In genomic region chr21:45030637-45031218, GRCh38 we compare ENCODE assay signal across 17 cellular contexts. TPM values are rescaled to one million over a fixed set of nuclear protein-coding genes. Genes with fewer than 3 reads are reported as not detected.
DNase-seq lines count a peak whose midpoint lies in the region; ATAC-seq and TF ChIP-seq lines count a peak whose summit lies in the region.
"Had no signal": no experiment of that assay in that cellular context is flagged by ENCODE, and none has a peak within 500 bp of the region (broad histone marks: within the 10 kb centered on the region; RNA-seq: fewer than 3 reads in every experiment).

No MANE protein-coding gene starts in this region.

- peak overlapping the region; percentile 85 for H2AFZ ChIP-seq in GM23338

- peaks cover 26% of the 10 kb centered on the region for H3K27me3 Mint-ChIP-seq in GM23338 (ENCODE audit: insufficient read depth, low read depth, poor library complexity)
- peaks cover 9% of the 10 kb centered on the region for H3K27me3 Mint-ChIP-seq in activated T-helper 17 cell treated with anti-CD3 and anti-CD28 coated beads, Interleukin-2, amount 50 U/mL, for 72 hours

- peak overlapping the region; percentile 75 for H3K9ac ChIP-seq in adipocyte (ENCODE audit: low read length)

- ATAC-seq in GM23338 = peak; percentile 21
- ATAC-seq in left ventricle myocardium superior = peak; percentile 16
- no peak for ATAC-seq in HG03469 (IDR thresholded peaks at IDR 0.05; ENCODE audit: unreplicated experiment)
- ATAC-seq in activated T-helper 17 cell treated with anti-CD3 and anti-CD28 coated beads, Interleukin-2, amount 50 U/mL, for 72 hours (replicated peaks) = no peak
- ATAC-seq: mucosa of descending colon; stimulated activated naive CD8-positive, alpha-beta T cell treated with anti-CD3 and anti-CD28 coated beads, Interleukin-15, amount 100 ng/mL, for 72 hours had no signal

- H3K9me3 Mint-ChIP-seq in GM23338 = peaks cover under 1% of the 10 kb centered on the region; the same call in 1 of the 3 replicates
- H3K9me3 Mint-ChIP-seq in activated T-helper 17 cell treated with anti-CD3 and anti-CD28 coated beads, Interleukin-2, amount 50 U/mL, for 72 hours = peaks cover 3% of the 10 kb centered on the region
- H3K9me3 Mint-ChIP-seq: activated CD4-positive, alpha-beta memory T cell treated with anti-CD3 and anti-CD28 coated beads, Interleukin-2, amount 10 ng/mL, durations not matched to agents 7 days and 5 days; stimulated activated naive CD8-positive, alpha-beta T cell treated with anti-CD3 and anti-CD28 coated beads, Interleukin-15, amount 100 ng/mL, for 72 hours had no signal

- TF ChIP-seq CTCF in GM23338 (conservative IDR thresholded peaks at IDR 0.05; ENCODE audit: low read depth in 2 of 2) = no peak

- H3K4me1 Mint-ChIP-seq in GM23338 = peaks cover 42% of the 10 kb centered on the region
- no peaks in the 10 kb centered on the region for H3K4me1 Mint-ChIP-seq in activated T-helper 17 cell treated with anti-CD3 and anti-CD28 coated beads, Interleukin-2, amount 50 U/mL, for 72 hours
- H3K4me1 Mint-ChIP-seq: activated CD4-positive, alpha-beta memory T cell treated with anti-CD3 and anti-CD28 coated beads, Interleukin-2, amount 10 ng/mL, durations not matched to agents 7 days and 5 days had no signal

- H3K9me3 ChIP-seq in adipocyte (ENCODE audit: control insufficient read depth, low read length) = peaks cover 2% of the 10 kb centered on the region
- H3K9me3 ChIP-seq: mucosa of descending colon had no signal

- intact Hi-C loops in left ventricle myocardium superior (cut with micrococcal nuclease) = no loop called here

- H3K36me3 Mint-ChIP-seq in GM23338 (ENCODE audit: low read depth) = no peaks in the 10 kb centered on the region; the same call in 2 of the 3 replicates
- no peaks in the 10 kb centered on the region for H3K36me3 Mint-ChIP-seq in activated T-helper 17 cell treated with anti-CD3 and anti-CD28 coated beads, Interleukin-2, amount 50 U/mL, for 72 hours (ENCODE audit: low read depth)

- H3K4me1 ChIP-seq in GM23338 (ENCODE audit: insufficient read depth) (peaks cover 26% of the 10 kb centered on the region), adipocyte (ENCODE audit: control insufficient read depth, insufficient read depth, low read length) (peaks cover 59% of the 10 kb centered on the region)

- H3F3A ChIP-seq in GM23338 (replicated peaks; ENCODE audit: low read depth) = no peaks in the 10 kb centered on the region

- no peak overlapping the region for H3K27ac ChIP-seq in GM23338 (ENCODE audit: low read depth)
- H3K27ac ChIP-seq: epithelial cell of prostate had no signal

- H3K4me3 ChIP-seq in GM23338 (0 out of 2 replicates have a peak overlapping the region, but pooled peaks have one; percentile 4), adipocyte (ENCODE audit: low read length) (peak overlapping the region; percentile 51), skeletal muscle cell (ENCODE audit: low read depth, low read length) (no peak overlapping the region)
- H3K4me3 ChIP-seq: mucosa of descending colon had no signal

- H3K36me3 ChIP-seq in GM23338 (ENCODE audit: insufficient read depth) (no peaks in the 10 kb centered on the region), adipocyte (ENCODE audit: control insufficient read depth, insufficient read depth, low read length, severe bottlenecking) (no peaks in the 10 kb centered on the region)

- H3K27me3 ChIP-seq in GM23338 (ENCODE audit: insufficient read depth) = no peaks in the 10 kb centered on the region
- H3K27me3 ChIP-seq in adipocyte (replicated peaks; ENCODE audit: control insufficient read depth, insufficient read depth, low read length) = peaks cover 2% of the 10 kb centered on the region

- peak overlapping the region; percentile 42; the same call in 2 of the 3 replicates for H3K4me3 Mint-ChIP-seq in GM23338
- no peak overlapping the region for H3K4me3 Mint-ChIP-seq in activated T-helper 17 cell treated with anti-CD3 and anti-CD28 coated beads, Interleukin-2, amount 50 U/mL, for 72 hours
- H3K4me3 Mint-ChIP-seq: activated CD4-positive, alpha-beta memory T cell treated with anti-CD3 and anti-CD28 coated beads, Interleukin-2, amount 10 ng/mL, durations not matched to agents 7 days and 5 days; stimulated activated naive CD8-positive, alpha-beta T cell treated with anti-CD3 and anti-CD28 coated beads, Interleukin-15, amount 100 ng/mL, for 72 hours had no signal

- H3K4me2 ChIP-seq in GM23338 = peak overlapping the region; percentile 63

- H3K9me2 ChIP-seq in GM23338 (ENCODE audit: insufficient read depth) = no peaks in the 10 kb centered on the region

- DNase-seq in GM23338 (ENCODE audit: low spot score) = no peak
- DNase-seq in adipocyte (ENCODE audit: low read depth) = no peak
- no peak for DNase-seq in left ventricle myocardium superior
- peak; percentile 54 for DNase-seq in skeletal muscle cell (ENCODE audit: low read depth)
- DNase-seq in occipital lobe (lab: John Stamatoyannopoulos, UW) = no peak
- DNase-seq in cortex of kidney (lab: John Stamatoyannopoulos, UW) = no peak
- DNase-seq: activated CD4-positive, alpha-beta memory T cell treated with anti-CD3 and anti-CD28 coated beads, Interleukin-2, amount 10 ng/mL, durations not matched to agents 7 days and 5 days; activated effector memory CD4-positive, alpha-beta T cell treated with Interleukin-2 at 50 U/mL for 16 hours; caudate nucleus; mucosa of descending colon; NCI-H1694; NCI-H526 treated with DMSO at 0.1 percent for 48 hours; stimulated activated naive CD8-positive, alpha-beta T cell treated with anti-CD3 and anti-CD28 coated beads, Interleukin-15, amount 100 ng/mL, for 72 hours; T1000 had no signal

- no peaks in the 10 kb centered on the region for H3K79me2 ChIP-seq in GM23338 (replicated peaks; ENCODE audit: insufficient read depth)

- no peaks in the 10 kb centered on the region for H4K20me1 ChIP-seq in GM23338 (replicated peaks; ENCODE audit: insufficient read depth)

- H3K27ac Mint-ChIP-seq in GM23338 = no peak overlapping the region
- no peak overlapping the region for H3K27ac Mint-ChIP-seq in activated T-helper 17 cell treated with anti-CD3 and anti-CD28 coated beads, Interleukin-2, amount 50 U/mL, for 72 hours
- H3K27ac Mint-ChIP-seq: activated CD4-positive, alpha-beta memory T cell treated with anti-CD3 and anti-CD28 coated beads, Interleukin-2, amount 10 ng/mL, durations not matched to agents 7 days and 5 days had no signal

TF ChIP-seq in GM23338, 12 proteins besides CTCF, POLR2A, EP300 and RAD21 (continues in another document):
- TF ChIP-seq JUNB (IDR thresholded peaks at IDR 0.05; ENCODE audit: unreplicated experiment) (no peak), POLR2AphosphoS5 (IDR thresholded peaks at IDR 0.05; ENCODE audit: low read depth) (no peak), EZH2phosphoT487 (IDR thresholded peaks at IDR 0.05; ENCODE audit: unreplicated experiment) (no peak), ZNF331 (CRISPR knock-in tag; IDR thresholded peaks at IDR 0.05; ENCODE audit: low read depth) (no peak), REST (IDR thresholded peaks at IDR 0.05; ENCODE audit: unreplicated experiment) (no peak)
- TF ChIP-seq, protein P1, sequence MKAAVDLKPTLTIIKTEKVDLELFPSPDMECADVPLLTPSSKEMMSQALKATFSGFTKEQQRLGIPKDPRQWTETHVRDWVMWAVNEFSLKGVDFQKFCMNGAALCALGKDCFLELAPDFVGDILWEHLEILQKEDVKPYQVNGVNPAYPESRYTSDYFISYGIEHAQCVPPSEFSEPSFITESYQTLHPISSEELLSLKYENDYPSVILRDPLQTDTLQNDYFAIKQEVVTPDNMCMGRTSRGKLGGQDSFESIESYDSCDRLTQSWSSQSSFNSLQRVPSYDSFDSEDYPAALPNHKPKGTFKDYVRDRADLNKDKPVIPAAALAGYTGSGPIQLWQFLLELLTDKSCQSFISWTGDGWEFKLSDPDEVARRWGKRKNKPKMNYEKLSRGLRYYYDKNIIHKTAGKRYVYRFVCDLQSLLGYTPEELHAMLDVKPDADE (IDR thresholded peaks at IDR 0.05) = no peak

RNA-seq across cellular contexts. Expression of gene ADARB1, which starts 43.7 kb away (rescaled TPM):
- total RNA-seq in GM23338 (2014; rRNA removed; shearing (Covaris generic)) = 6.3 and 14.8 TPM in 2 replicates
- 4.8 and 7.4 TPM in 2 replicates for polyA plus RNA-seq in GM23338 (2016; fragmentation: Nextera tagmentation; extraction: Ambion mirVana)
- 13.6 TPM for total RNA-seq in left ventricle myocardium superior
- total RNA-seq in occipital lobe = 17.0 TPM
- total RNA-seq in activated T-helper 17 cell treated with anti-CD3 and anti-CD28 coated beads, Interleukin-2, amount 50 U/mL, for 72 hours = 10 to 100 TPM; 22.7 to 32.0 TPM

Comparison
In these comparisons a context has a peak if more than half of its experiments do, and no peak if none do; other contexts are left out.
1. ATAC-seq: peak in GM23338 (single experiment) and left ventricle myocardium superior (single experiment); none in HG03469 (single experiment) and activated T-helper 17 cell treated with anti-CD3 and anti-CD28 coated beads, Interleukin-2, amount 50 U/mL, for 72 hours (single experiment).